ENCODE assay signal across 12 cellular contexts in genomic region chr3:13088020-13089006, GRCh38. TPM values are rescaled to one million over a fixed set of nuclear protein-coding genes. Genes with fewer than 3 reads are reported as not detected.
DNase-seq lines count a peak whose midpoint lies in the region; ATAC-seq and TF ChIP-seq lines count a peak whose summit lies in the region.
"Had no signal": no experiment of that assay in that cellular context is flagged by ENCODE, and none has a peak within 500 bp of the region (broad histone marks: within the 10 kb centered on the region; RNA-seq: fewer than 3 reads in every experiment).

No MANE protein-coding gene starts in this region.

- peak overlapping the region; percentile 67 for H3K4me2 ChIP-seq in OCI-LY7 (ENCODE audit: low read length)

- peak overlapping the region; percentile 59; the same call in 1 of the 2 replicates for H2AFZ ChIP-seq in OCI-LY7 (ENCODE audit: low read length)

- no peak for TF ChIP-seq CTCF in MCF 10A (IDR thresholded peaks at IDR 0.05; ENCODE audit: unreplicated experiment)
- no peak for TF ChIP-seq CTCF in breast epithelium (IDR thresholded peaks at IDR 0.05)
- TF ChIP-seq CTCF in OCI-LY7 (conservative IDR thresholded peaks at IDR 0.05; ENCODE audit: low read length): no peak
- TF ChIP-seq CTCF in type B pancreatic cell (conservative IDR thresholded peaks at IDR 0.05): no peak

- H3K4me3 Mint-ChIP-seq in MCF 10A (ENCODE audit: unreplicated experiment): no peak overlapping the region
- H3K4me3 Mint-ChIP-seq in type B pancreatic cell: no peak overlapping the region
- no peak overlapping the region for H3K4me3 Mint-ChIP-seq in activated CD4-positive, alpha-beta T cell treated with anti-CD3 and anti-CD28 coated beads, Interleukin-2, amount 10 ng/mL, durations not matched to agents 7 days and 5 days

- no peaks in the 10 kb centered on the region for H3K79me2 ChIP-seq in OCI-LY7 (ENCODE audit: insufficient read depth, low read depth, low read length)

- H3K27me3 ChIP-seq in breast epithelium: no peaks in the 10 kb centered on the region
- H3K27me3 ChIP-seq: BE2C, uterus had no signal

- H3K27ac Mint-ChIP-seq in MCF 10A (ENCODE audit: low read depth, unreplicated experiment) (peak overlapping the region; percentile 51), type B pancreatic cell (peak overlapping the region; percentile 18)
- no peak overlapping the region for H3K27ac Mint-ChIP-seq in activated CD4-positive, alpha-beta T cell treated with anti-CD3 and anti-CD28 coated beads, Interleukin-2, amount 10 ng/mL, durations not matched to agents 7 days and 5 days

- H3K9me2 ChIP-seq in OCI-LY7 (ENCODE audit: insufficient read depth, low read length): no peaks in the 10 kb centered on the region

- POLR2A ChIA-PET in MCF 10A (lab: Yijun Ruan, JAX): no interaction called here
- POLR2A ChIA-PET in OCI-LY7 (lab: Charles Lee): interaction anchor here (1.9 kb wide), 1 partner anchor 16 kb away, joined by 5 read pairs; no protein-coding TSS in a partner anchor
- POLR2A ChIA-PET in activated CD4-positive, alpha-beta T cell treated with anti-CD3 and anti-CD28 coated beads, Interleukin-2, amount 10 ng/mL, durations not matched to agents 7 days and 5 days (lab: Charles Lee): no interaction called here

- H3K4me1 ChIP-seq in breast epithelium (no peaks in the 10 kb centered on the region), OCI-LY7 (ENCODE audit: insufficient read depth, low read length, poor library complexity, severe bottlenecking) (peaks cover 66% of the 10 kb centered on the region)
- H3K4me1 ChIP-seq: BE2C, uterus had no signal

- H3K27me3 Mint-ChIP-seq in MCF 10A (ENCODE audit: insufficient read depth, unreplicated experiment) (no peaks in the 10 kb centered on the region), type B pancreatic cell (peaks cover 4% of the 10 kb centered on the region)
- no peaks in the 10 kb centered on the region for H3K27me3 Mint-ChIP-seq in activated CD4-positive, alpha-beta T cell treated with anti-CD3 and anti-CD28 coated beads, Interleukin-2, amount 10 ng/mL, durations not matched to agents 7 days and 5 days

- intact Hi-C loops in MCF 10A (cut with micrococcal nuclease): no loop called here
- intact Hi-C loops in breast epithelium (cut with DNase I; ENCODE audit: low total_unique reads): no loop called here
- intact Hi-C loops in OCI-LY7 (cut with micrococcal nuclease; ENCODE audit: unreplicated experiment): loop anchor here (5.0 kb wide), 1 partner anchor 339 kb away; no protein-coding TSS in a partner anchor

- TF ChIP-seq POLR2A in breast epithelium (IDR thresholded peaks at IDR 0.05): no peak

- H3K36me3 Mint-ChIP-seq in MCF 10A (ENCODE audit: insufficient read depth, unreplicated experiment) (no peaks in the 10 kb centered on the region), type B pancreatic cell (no peaks in the 10 kb centered on the region)
- H3K36me3 Mint-ChIP-seq in activated CD4-positive, alpha-beta T cell treated with anti-CD3 and anti-CD28 coated beads, Interleukin-2, amount 10 ng/mL, durations not matched to agents 7 days and 5 days (ENCODE audit: low read depth): no peaks in the 10 kb centered on the region

- CTCF ChIA-PET in MCF 10A (lab: Yijun Ruan, JAX): interaction anchor here (5.5 kb wide), 1 partner anchor 562 kb away, joined by 87 read pairs; no protein-coding TSS in a partner anchor
- CTCF ChIA-PET in OCI-LY7 (lab: Charles Lee; ENCODE audit: unreplicated experiment): no interaction called here
- CTCF ChIA-PET in activated CD4-positive, alpha-beta T cell treated with anti-CD3 and anti-CD28 coated beads, Interleukin-2, amount 10 ng/mL, durations not matched to agents 7 days and 5 days (lab: Charles Lee): interaction anchor here (1.2 kb wide), 1 partner anchor 9 kb away, joined by 3 read pairs; no protein-coding TSS in a partner anchor

- peaks cover 7% of the 10 kb centered on the region for H3K4me1 Mint-ChIP-seq in MCF 10A (ENCODE audit: insufficient read depth, unreplicated experiment)
- peaks cover 7% of the 10 kb centered on the region for H3K4me1 Mint-ChIP-seq in type B pancreatic cell (ENCODE audit: unreplicated experiment)
- peaks cover 16% of the 10 kb centered on the region for H3K4me1 Mint-ChIP-seq in activated CD4-positive, alpha-beta T cell treated with anti-CD3 and anti-CD28 coated beads, Interleukin-2, amount 10 ng/mL, durations not matched to agents 7 days and 5 days

- BruUV-seq in MCF 10A (replicated peaks; lab: Mats Ljungman, UMichigan) (no TSS peak), OCI-LY7 (replicated peaks; lab: Mats Ljungman, UMichigan) (no TSS peak)

- H3K4me3 ChIP-seq in breast epithelium (no peak overlapping the region), OCI-LY7 (ENCODE audit: low read depth, low read length, poor library complexity, severe bottlenecking) (peak overlapping the region; percentile 11)
- H3K4me3 ChIP-seq: uterus had no signal

- H3K36me3 ChIP-seq in breast epithelium (no peaks in the 10 kb centered on the region), OCI-LY7 (ENCODE audit: insufficient read depth, low read length) (no peaks in the 10 kb centered on the region)
- H3K36me3 ChIP-seq: BE2C, uterus had no signal

- H3K27ac ChIP-seq in breast epithelium: no peak overlapping the region
- peak overlapping the region; percentile 87 for H3K27ac ChIP-seq in OCI-LY7 (ENCODE audit: low read depth, low read length, poor library complexity, severe bottlenecking)
- H3K27ac ChIP-seq: uterus had no signal

- no peaks in the 10 kb centered on the region for H3K9me3 ChIP-seq in breast epithelium
- no peaks in the 10 kb centered on the region for H3K9me3 ChIP-seq in OCI-LY7 (ENCODE audit: low read length)
- H3K9me3 ChIP-seq: BE2C, uterus had no signal

- H3K9me3 Mint-ChIP-seq in MCF 10A (ENCODE audit: unreplicated experiment): no peaks in the 10 kb centered on the region
- no peaks in the 10 kb centered on the region for H3K9me3 Mint-ChIP-seq in type B pancreatic cell
- no peaks in the 10 kb centered on the region for H3K9me3 Mint-ChIP-seq in activated CD4-positive, alpha-beta T cell treated with anti-CD3 and anti-CD28 coated beads, Interleukin-2, amount 10 ng/mL, durations not matched to agents 7 days and 5 days

- no peak for DNase-seq in MCF 10A (ENCODE audit: unreplicated experiment)
- DNase-seq in breast epithelium (ENCODE audit: low spot score in 2 of 2): no peak
- peak; percentile 90 for DNase-seq in OCI-LY7 (ENCODE audit: low spot score)
- DNase-seq in type B pancreatic cell (ENCODE audit: extremely low spot score, unreplicated experiment): no peak
- no peak for DNase-seq in stimulated activated CD4-positive, alpha-beta T cell treated with anti-CD3 and anti-CD28 coated beads, Interleukin-12 subunit alpha, Interleukin-12 subunit beta, amount 100 ng/mL, for 4 hours
- DNase-seq in activated CD4-positive, alpha-beta T cell treated with anti-CD3 and anti-CD28 coated beads, Interleukin-2, amount 10 ng/mL, durations not matched to agents 7 days and 5 days: no peak
- DNase-seq: activated CD4-positive, alpha-beta T cell treated with anti-CD3 and anti-CD28 coated beads for 48 hours; BE2C; NCI-H748 treated with DMSO at 0.1 percent for 48 hours; uterus had no signal

- ATAC-seq in HG02870 (IDR thresholded peaks at IDR 0.05; ENCODE audit: unreplicated experiment): peak; percentile 30
- no peak for ATAC-seq in HG02840 (IDR thresholded peaks at IDR 0.05; ENCODE audit: low FRiP score, unreplicated experiment)

- no peaks in the 10 kb centered on the region for H4K20me1 ChIP-seq in OCI-LY7 (ENCODE audit: insufficient read depth, low read length)

RNA-seq across cellular contexts. Expression of gene IQSEC1, which starts 15.1 kb away (rescaled TPM):
- total RNA-seq in MCF 10A (2022) (18.7 and 21.2 TPM in 2 replicates), breast epithelium (10 to 100 TPM; 26.9 to 45.4 (median 26.9) TPM), OCI-LY7 (2022) (56.3 and 70.1 TPM in 2 replicates), type B pancreatic cell (ENCODE audit: low replicate concordance) (28.5 and 33.1 TPM in 2 replicates)
- 24.3 and 25.2 TPM in 2 replicates for total RNA-seq in OCI-LY7 (2014; rRNA removed; shearing (Covaris generic))
- total RNA-seq in activated CD4-positive, alpha-beta T cell treated with anti-CD3 and anti-CD28 coated beads, Interleukin-2, amount 10 ng/mL, durations not matched to agents 7 days and 5 days: 10 to 100 TPM; 58.2 to 70.4 TPM
